In the genomic region with DNA sequence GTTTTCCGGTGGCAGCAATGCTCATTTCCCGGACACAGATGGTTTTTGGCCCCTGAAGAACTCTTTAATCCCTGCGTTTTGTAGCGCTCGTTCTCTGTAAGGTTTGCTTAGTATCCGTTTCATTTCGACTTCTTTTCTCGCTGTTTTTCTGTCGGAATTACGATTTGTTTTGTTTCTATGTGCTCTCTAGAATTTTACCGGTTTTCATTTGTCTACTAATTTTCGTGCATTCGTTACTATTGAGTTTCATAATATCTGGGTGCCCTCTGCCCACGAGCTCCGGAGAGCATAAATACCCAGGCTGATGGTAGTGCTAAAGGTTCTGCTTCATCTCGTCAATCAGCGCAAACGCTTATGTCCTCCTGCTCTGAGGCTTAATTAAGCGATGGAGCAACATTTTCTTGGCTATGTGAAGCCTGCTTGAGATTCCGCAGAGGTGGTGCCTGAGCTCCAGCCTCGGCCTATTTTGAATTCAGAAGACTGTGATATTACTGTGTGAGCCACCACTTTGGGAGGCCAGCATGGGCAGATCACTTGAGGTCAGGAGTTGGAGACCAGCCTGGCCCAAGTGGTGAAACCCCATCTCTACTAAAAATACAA, we compare ENCODE assay signal across 8 cellular contexts. TPM values are rescaled to one million over a fixed set of nuclear protein-coding genes. Genes with fewer than 3 reads are reported as not detected.
A peak's percentile ranks its signal among the peaks of the same experiment; 100 is the strongest.
DNase-seq lines count a peak whose midpoint lies in the region; ATAC-seq and TF ChIP-seq lines count a peak whose summit lies in the region.

No MANE protein-coding gene starts in this region.

- no peak overlapping the region for H2AFZ ChIP-seq in OCI-LY3 (ENCODE audit: low read depth, low read length)
- H2AFZ ChIP-seq in neuron (ENCODE audit: low read depth, low read length) = peak overlapping the region; percentile 62

- TF ChIP-seq EP300 in ovary (IDR thresholded peaks at IDR 0.05) = no peak

- no peaks in the 10 kb centered on the region for H3K9me3 Mint-ChIP-seq in CD4-positive, alpha-beta T cell
- no peaks in the 10 kb centered on the region for H3K9me3 Mint-ChIP-seq in dendritic cell treated with granulocyte-macrophage colony-stimulating factor and Interleukin-4, amounts not matched to agents 40 ng/mL and 50 ng/mL, for 4 days

- intact Hi-C loops in CD4-positive, alpha-beta T cell (cut with DNase I, micrococcal nuclease) = loop anchor here (1.0 to 10.0 kb wide), 7 partner anchors 12 to 560 kb away; a partner anchor contains a TSS
- intact Hi-C loops in dendritic cell treated with granulocyte-macrophage colony-stimulating factor and Interleukin-4, amounts not matched to agents 40 ng/mL and 50 ng/mL, for 4 days (cut with micrococcal nuclease) = loop anchor here (1.0 kb wide), 2 partner anchors 12 to 45 kb away; a partner anchor contains a TSS
- intact Hi-C loops in ovary (cut with DNase I) = loop anchor here in 1 of 4 donors (2.0 kb wide), 3 partner anchors 44 to 70 kb away; a partner anchor contains a TSS

- H3K36me3 ChIP-seq in OCI-LY3 (replicated peaks; ENCODE audit: low read depth, low read length) (no peaks in the 10 kb centered on the region), neuron (ENCODE audit: insufficient read depth, low read length) (no peaks in the 10 kb centered on the region), ovary (no peaks in the 10 kb centered on the region)

- CTCF ChIA-PET in CD4-positive, alpha-beta T cell (lab: Charles Lee) = interaction anchor here (0.6 to 9.8 kb wide), 11 partner anchors 12 to 187 kb away, joined by 3 to 87 read pairs (median 4); a partner anchor contains a TSS

- H3K4me1 ChIP-seq in OCI-LY3 (ENCODE audit: low read length) = no peaks in the 10 kb centered on the region
- peaks cover 13% of the 10 kb centered on the region for H3K4me1 ChIP-seq in neuron (ENCODE audit: insufficient read depth, low read length)
- H3K4me1 ChIP-seq in ovary (ENCODE audit: insufficient read depth) = peaks cover 6% of the 10 kb centered on the region

- no peaks in the 10 kb centered on the region for H4K20me1 ChIP-seq in OCI-LY3 (ENCODE audit: insufficient read depth, low read length)

- peak overlapping the region; percentile 98 for H3K27ac ChIP-seq in CD4-positive, alpha-beta T cell (ENCODE audit: low read depth, low read length)
- H3K27ac ChIP-seq in OCI-LY3 (ENCODE audit: low read length) (no peak overlapping the region), ovary (no peak overlapping the region)

- H3K9ac ChIP-seq in OCI-LY3 (ENCODE audit: low read length) = no peak overlapping the region; the same call in 1 of the 2 replicates

- H3K79me2 ChIP-seq in OCI-LY3 (ENCODE audit: low read length) = no peaks in the 10 kb centered on the region

- no peak for TF ChIP-seq POLR2A in ovary (IDR thresholded peaks at IDR 0.05)

- peak overlapping the region; percentile 81 for H3K4me2 ChIP-seq in OCI-LY3 (ENCODE audit: low read length)

- POLR2A ChIA-PET in CD4-positive, alpha-beta T cell (lab: Charles Lee) = interaction anchor here (0.8 to 11.6 kb wide), 11 partner anchors 12 to 489 kb away, joined by 3 to 1251 read pairs (median 174); a partner anchor contains a TSS

- H3K36me3 Mint-ChIP-seq in CD4-positive, alpha-beta T cell (ENCODE audit: low read depth) = peaks cover 49% of the 10 kb centered on the region
- peaks cover 35% of the 10 kb centered on the region for H3K36me3 Mint-ChIP-seq in dendritic cell treated with granulocyte-macrophage colony-stimulating factor and Interleukin-4, amounts not matched to agents 40 ng/mL and 50 ng/mL, for 4 days (ENCODE audit: low read depth)

- no peaks in the 10 kb centered on the region for H3K27me3 ChIP-seq in CD4-positive, alpha-beta T cell (ENCODE audit: control insufficient read depth, insufficient read depth, low read length)
- H3K27me3 ChIP-seq in OCI-LY3 (ENCODE audit: low read depth, low read length) = peaks cover 20% of the 10 kb centered on the region; the same call in 1 of the 2 replicates
- H3K27me3 ChIP-seq in neuron (ENCODE audit: insufficient read depth, low read length) = peaks cover 3% of the 10 kb centered on the region
- no peaks in the 10 kb centered on the region for H3K27me3 ChIP-seq in ovary

- H3K4me1 Mint-ChIP-seq in CD4-positive, alpha-beta T cell (ENCODE audit: low read depth) = peaks cover 48% of the 10 kb centered on the region
- H3K4me1 Mint-ChIP-seq in dendritic cell treated with granulocyte-macrophage colony-stimulating factor and Interleukin-4, amounts not matched to agents 40 ng/mL and 50 ng/mL, for 4 days (ENCODE audit: low read depth) = peaks cover 34% of the 10 kb centered on the region

- H3K27me3 Mint-ChIP-seq in CD4-positive, alpha-beta T cell = peaks cover 13% of the 10 kb centered on the region
- peaks cover 18% of the 10 kb centered on the region for H3K27me3 Mint-ChIP-seq in dendritic cell treated with granulocyte-macrophage colony-stimulating factor and Interleukin-4, amounts not matched to agents 40 ng/mL and 50 ng/mL, for 4 days

- 8 to 13% (median 8%) methylated on average over 21 of the region's 21 CpGs for WGBS in ovary, 3 donors

- DNase-seq in CD4-positive, alpha-beta T cell = no peak
- no peak for DNase-seq in GM19240 (ENCODE audit: insufficient read length, low spot score)
- DNase-seq in NCI-H69 (lab: John Stamatoyannopoulos, UW) = no peak
- no peak for DNase-seq in HT-29 (ENCODE audit: low spot score)
- no peak for DNase-seq in ovary

- H3K4me3 ChIP-seq in OCI-LY3 (ENCODE audit: low read length) (peak overlapping the region; percentile 83), neuron (ENCODE audit: low read length) (peak overlapping the region; percentile 66), ovary (no peak overlapping the region)

- H3K27ac Mint-ChIP-seq in CD4-positive, alpha-beta T cell = peak overlapping the region; percentile 99
- H3K27ac Mint-ChIP-seq in dendritic cell treated with granulocyte-macrophage colony-stimulating factor and Interleukin-4, amounts not matched to agents 40 ng/mL and 50 ng/mL, for 4 days = peak overlapping the region; percentile 100

- H3K4me3 Mint-ChIP-seq in CD4-positive, alpha-beta T cell = peak overlapping the region; percentile 100
- H3K4me3 Mint-ChIP-seq in dendritic cell treated with granulocyte-macrophage colony-stimulating factor and Interleukin-4, amounts not matched to agents 40 ng/mL and 50 ng/mL, for 4 days = peak overlapping the region; percentile 100

- ATAC-seq in CD4-positive, alpha-beta T cell (ENCODE audit: poor library complexity) = no peak

- no peak for TF ChIP-seq CTCF in CD4-positive, alpha-beta T cell (IDR thresholded peaks at IDR 0.05)
- TF ChIP-seq CTCF in OCI-LY3 (IDR thresholded peaks at IDR 0.05; ENCODE audit: low read depth, low read length) (no peak), ovary (IDR thresholded peaks at IDR 0.05) (no peak)

- no peaks in the 10 kb centered on the region for H3K9me3 ChIP-seq in CD4-positive, alpha-beta T cell (ENCODE audit: control insufficient read depth, low read length)
- H3K9me3 ChIP-seq in OCI-LY3 (ENCODE audit: insufficient read depth, low read length) = no peaks in the 10 kb centered on the region
- no peaks in the 10 kb centered on the region for H3K9me3 ChIP-seq in neuron (ENCODE audit: low read length)
- no peaks in the 10 kb centered on the region for H3K9me3 ChIP-seq in ovary

RNA-seq across cellular contexts. Expression of a gene that starts 44.9 kb away (rescaled TPM):
- total RNA-seq in CD4-positive, alpha-beta T cell = 10 to 100 TPM; 45.6 to 48.9 TPM
- 21.1 and 22.7 TPM in 2 replicates for total RNA-seq in HT-29 (2014; rRNA removed; shearing (Covaris generic))
- total RNA-seq in ovary = 1 to 10 TPM; 1.1 to 2.7 (median 1.7) TPM
- polyA plus RNA-seq in ovary = 1 to 10 TPM; 1.2 to 1.6 TPM
